Comparison of ENCODE assay signal across 1 cellular context in the genomic region with DNA sequence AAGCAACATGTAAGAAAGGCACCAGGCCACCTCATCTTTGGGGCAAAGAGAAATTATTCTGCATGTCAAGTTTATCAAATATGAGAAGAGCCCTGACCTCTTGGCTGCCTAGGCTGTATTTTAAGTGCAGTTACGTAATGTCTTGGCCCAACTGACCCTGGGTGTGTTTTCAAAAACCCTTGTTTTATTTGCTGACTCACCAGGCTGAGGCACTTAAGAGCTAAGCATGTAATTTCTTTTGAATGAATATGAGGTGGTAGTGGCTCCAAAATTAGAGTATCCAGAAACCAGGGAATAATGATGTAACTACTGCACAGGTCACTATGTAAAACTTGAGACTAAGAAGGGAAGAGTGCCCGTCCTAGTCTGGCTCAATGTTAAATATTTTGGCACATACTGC.
TF ChIP-seq lines count a peak whose summit lies in the region.

No MANE protein-coding gene starts in this region.

TF ChIP-seq in K562, 482 proteins besides CTCF, POLR2A, EP300 and RAD21 (continued from another document and continues in another):
- TF ChIP-seq CCNT2 (IDR thresholded peaks at IDR 0.05; ENCODE audit: borderline replicate concordance, extremely low read depth, insufficient read length, low read depth, low read length) (no peak), TCF3 (CRISPR knock-in tag; IDR thresholded peaks at IDR 0.05) (no peak), RHOXF2B (CRISPR knock-in tag; conservative IDR thresholded peaks at IDR 0.05) (no peak), ZFP30 (CRISPR knock-in tag; IDR thresholded peaks at IDR 0.05; ENCODE audit: borderline replicate concordance) (no peak), TBP (optimal IDR thresholded peaks at IDR 0.05; ENCODE audit: low read depth, low read length) (no peak), SMAD3 (CRISPR knock-in tag; conservative IDR thresholded peaks at IDR 0.05) (no peak), ZNF766 (CRISPR knock-in tag; conservative IDR thresholded peaks at IDR 0.05) (0 out of 2 replicates have a peak, but pooled peaks have one; percentile 23), TOE1 (IDR thresholded peaks at IDR 0.05; ENCODE audit: borderline replicate concordance) (no peak), TOE1 (CRISPR knock-in tag; IDR thresholded peaks at IDR 0.05; ENCODE audit: borderline replicate concordance, low read depth) (no peak), NFE2 (IDR thresholded peaks at IDR 0.05; ENCODE audit: low read depth) (peak; percentile 95), CREM (IDR thresholded peaks at IDR 0.05; ENCODE audit: low read depth) (0 out of 2 replicates have a peak, but pooled peaks have one; percentile 6), JUN (IDR thresholded peaks at IDR 0.05; ENCODE audit: borderline replicate concordance, low read depth, low read length) (peak; percentile 25; the same call in 1 of the 2 replicates), JUN (CRISPR knock-in tag; IDR thresholded peaks at IDR 0.05; ENCODE audit: borderline replicate concordance) (no peak), SETDB1 (IDR thresholded peaks at IDR 0.05; ENCODE audit: low read length) (no peak), CSDE1 (IDR thresholded peaks at IDR 0.05) (no peak), BDP1 (IDR thresholded peaks at IDR 0.05; ENCODE audit: insufficient read depth, insufficient read length) (no peak), ESRRB (CRISPR knock-in tag; IDR thresholded peaks at IDR 0.05; ENCODE audit: borderline replicate concordance) (no peak), TEAD4 (IDR thresholded peaks at IDR 0.05; ENCODE audit: low read length) (no peak), TEAD4 (CRISPR knock-in tag; IDR thresholded peaks at IDR 0.05; ENCODE audit: borderline replicate concordance) (no peak), CEBPB (tag; IDR thresholded peaks at IDR 0.05) (peak; percentile 94), FOSL1 (tag; conservative IDR thresholded peaks at IDR 0.05) (0 out of 2 replicates have a peak, but pooled peaks have one; percentile 35), MAFG (tag; conservative IDR thresholded peaks at IDR 0.05) (peak; percentile 95), POLR2B (IDR thresholded peaks at IDR 0.05; ENCODE audit: low read depth, partially characterized antibody) (no peak), ZNF398 (CRISPR knock-in tag; IDR thresholded peaks at IDR 0.05) (no peak), TCF7L2 (IDR thresholded peaks at IDR 0.05; ENCODE audit: low read depth, low read length) (no peak), USF1 (CRISPR knock-in tag; IDR thresholded peaks at IDR 0.05) (no peak), TRIM24 (IDR thresholded peaks at IDR 0.05) (peak; percentile 21 to 36; a peak in 2 of 4 replicates), ATF3 (IDR thresholded peaks at IDR 0.05) (peak; percentile 77), ATF3 (CRISPR knock-in tag; conservative IDR thresholded peaks at IDR 0.05) (no peak), MYBL2 (IDR thresholded peaks at IDR 0.05; ENCODE audit: low read depth) (peak; percentile 34; the same call in 1 of the 2 replicates), MYBL2 (CRISPR knock-in tag; IDR thresholded peaks at IDR 0.05; ENCODE audit: borderline replicate concordance) (no peak), DPF2 (IDR thresholded peaks at IDR 0.05) (peak; percentile 79; the same call in 1 of the 2 replicates), JUND (IDR thresholded peaks at IDR 0.05; ENCODE audit: borderline replicate concordance, low read depth, low read length) (peak; percentile 57; the same call in 1 of the 2 replicates), JUND (tag; IDR thresholded peaks at IDR 0.05; ENCODE audit: borderline replicate concordance, low read depth, low read length) (peak; percentile 63; the same call in 1 of the 3 replicates), FOXA3 (CRISPR knock-in tag; conservative IDR thresholded peaks at IDR 0.05 in 1 of 2, IDR thresholded peaks at IDR 0.05 in 1 of 2) (no peak), SOX6 (IDR thresholded peaks at IDR 0.05) (0 out of 2 replicates have a peak, but pooled peaks have one; percentile 30), XRCC4 (IDR thresholded peaks at IDR 0.05; ENCODE audit: extremely low read depth, insufficient read depth, insufficient read length) (no peak), ARID4B (CRISPR knock-in tag; IDR thresholded peaks at IDR 0.05) (no peak), ATF1 (CRISPR knock-in tag; IDR thresholded peaks at IDR 0.05) (no peak), ATF1 (tag; IDR thresholded peaks at IDR 0.05) (peak; percentile 18; the same call in 1 of the 2 replicates), ETV1 (tag; conservative IDR thresholded peaks at IDR 0.05; ENCODE audit: low read depth) (no peak), RBM34 (IDR thresholded peaks at IDR 0.05; ENCODE audit: borderline replicate concordance, insufficient read depth, low read length) (no peak), MAFK (IDR thresholded peaks at IDR 0.05; ENCODE audit: low read length) (peak; percentile 85), ESRRA (IDR thresholded peaks at IDR 0.05; ENCODE audit: borderline replicate concordance, low read depth) (no peak), MNT (conservative IDR thresholded peaks at IDR 0.05) (no peak), NFE2L1 (tag; IDR thresholded peaks at IDR 0.05; ENCODE audit: borderline replicate concordance, low read depth) (peak; percentile 77), NR2C1 (IDR thresholded peaks at IDR 0.05) (no peak), NR2C1 (tag; IDR thresholded peaks at IDR 0.05) (0 out of 2 replicates have a peak, but pooled peaks have one; percentile 28), ATF6 (CRISPR knock-in tag; IDR thresholded peaks at IDR 0.05) (no peak), CBX1 (IDR thresholded peaks at IDR 0.05; ENCODE audit: low read depth) (no peak), NR2C2 (CRISPR knock-in tag; IDR thresholded peaks at IDR 0.05) (no peak), NR2C2 (tag; IDR thresholded peaks at IDR 0.05) (peak; percentile 56)
- TF ChIP-seq, protein P1, sequence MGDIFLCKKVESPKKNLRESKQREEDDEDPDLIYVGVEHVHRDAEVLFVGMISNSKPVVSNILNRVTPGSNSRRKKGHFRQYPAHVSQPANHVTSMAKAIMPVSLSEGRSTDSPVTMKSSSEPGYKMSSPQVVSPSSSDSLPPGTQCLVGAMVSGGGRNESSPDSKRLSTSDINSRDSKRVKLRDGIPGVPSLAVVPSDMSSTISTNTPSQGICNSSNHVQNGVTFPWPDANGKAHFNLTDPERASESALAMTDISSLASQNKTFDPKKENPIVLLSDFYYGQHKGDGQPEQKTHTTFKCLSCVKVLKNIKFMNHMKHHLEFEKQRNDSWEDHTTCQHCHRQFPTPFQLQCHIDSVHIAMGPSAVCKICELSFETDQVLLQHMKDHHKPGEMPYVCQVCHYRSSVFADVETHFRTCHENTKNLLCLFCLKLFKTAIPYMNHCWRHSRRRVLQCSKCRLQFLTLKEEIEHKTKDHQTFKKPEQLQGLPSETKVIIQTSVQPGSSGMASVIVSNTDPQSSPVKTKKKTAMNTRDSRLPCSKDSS (IDR thresholded peaks at IDR 0.05; ENCODE audit: low read depth, partially characterized antibody), result no peak
- TF ChIP-seq, protein P2, sequence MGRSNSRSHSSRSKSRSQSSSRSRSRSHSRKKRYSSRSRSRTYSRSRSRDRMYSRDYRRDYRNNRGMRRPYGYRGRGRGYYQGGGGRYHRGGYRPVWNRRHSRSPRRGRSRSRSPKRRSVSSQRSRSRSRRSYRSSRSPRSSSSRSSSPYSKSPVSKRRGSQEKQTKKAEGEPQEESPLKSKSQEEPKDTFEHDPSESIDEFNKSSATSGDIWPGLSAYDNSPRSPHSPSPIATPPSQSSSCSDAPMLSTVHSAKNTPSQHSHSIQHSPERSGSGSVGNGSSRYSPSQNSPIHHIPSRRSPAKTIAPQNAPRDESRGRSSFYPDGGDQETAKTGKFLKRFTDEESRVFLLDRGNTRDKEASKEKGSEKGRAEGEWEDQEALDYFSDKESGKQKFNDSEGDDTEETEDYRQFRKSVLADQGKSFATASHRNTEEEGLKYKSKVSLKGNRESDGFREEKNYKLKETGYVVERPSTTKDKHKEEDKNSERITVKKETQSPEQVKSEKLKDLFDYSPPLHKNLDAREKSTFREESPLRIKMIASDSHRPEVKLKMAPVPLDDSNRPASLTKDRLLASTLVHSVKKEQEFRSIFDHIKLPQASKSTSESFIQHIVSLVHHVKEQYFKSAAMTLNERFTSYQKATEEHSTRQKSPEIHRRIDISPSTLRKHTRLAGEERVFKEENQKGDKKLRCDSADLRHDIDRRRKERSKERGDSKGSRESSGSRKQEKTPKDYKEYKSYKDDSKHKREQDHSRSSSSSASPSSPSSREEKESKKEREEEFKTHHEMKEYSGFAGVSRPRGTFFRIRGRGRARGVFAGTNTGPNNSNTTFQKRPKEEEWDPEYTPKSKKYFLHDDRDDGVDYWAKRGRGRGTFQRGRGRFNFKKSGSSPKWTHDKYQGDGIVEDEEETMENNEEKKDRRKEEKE (IDR thresholded peaks at IDR 0.05; ENCODE audit: borderline replicate concordance in 1 of 2, control insufficient read depth in 1 of 2, low read depth in 2 of 2, low read length in 1 of 2), result no peak
